12 cellular contexts compared by ENCODE assay signal in the genomic region with DNA sequence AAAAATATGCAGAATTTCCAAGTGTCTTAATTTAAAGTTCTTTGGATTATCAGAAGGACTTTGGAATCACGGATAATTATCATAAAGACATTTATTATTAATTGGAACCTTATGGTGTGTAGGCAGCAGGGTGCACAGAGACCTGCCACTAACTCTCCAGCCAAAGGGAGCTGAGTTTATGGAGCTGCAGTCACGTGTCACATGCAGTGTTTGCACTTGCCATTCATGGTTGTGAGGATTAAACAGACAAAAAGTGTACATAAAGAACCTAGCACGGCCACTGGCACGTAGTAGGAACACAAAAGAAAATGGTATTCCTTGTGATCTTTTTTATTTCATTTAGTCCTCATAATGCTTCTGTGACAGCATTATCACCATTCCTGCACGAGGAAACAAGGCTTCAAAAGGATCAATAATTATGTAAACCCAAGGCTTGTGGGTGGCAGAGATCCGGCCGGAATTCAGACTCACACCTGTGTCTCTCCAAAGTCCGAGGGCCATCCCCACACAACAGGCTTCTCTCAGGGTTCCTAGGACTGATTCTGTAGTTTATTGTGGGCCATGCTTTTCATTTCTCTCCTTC.
A peak's percentile ranks its signal among the peaks of the same experiment; 100 is the strongest.
DNase-seq lines count a peak whose midpoint lies in the region; ATAC-seq and TF ChIP-seq lines count a peak whose summit lies in the region.
"Had no signal": no experiment of that assay in that cellular context is flagged by ENCODE, and none has a peak within 500 bp of the region (broad histone marks: within the 10 kb centered on the region; RNA-seq: fewer than 3 reads in every experiment).

No MANE protein-coding gene starts in this region.

- H3K4ac ChIP-seq in neuronal stem cell (ENCODE audit: low read length), result no peak overlapping the region

- CTCF ChIA-PET in PC-3 (lab: Charles Lee), result interaction anchor here (0.6 to 1.1 kb wide), 3 partner anchors 16 to 326 kb away, joined by 3 to 4 read pairs (median 4); a partner anchor contains a TSS

- no peak overlapping the region for H2BK12ac ChIP-seq in neuronal stem cell (ENCODE audit: low read length)

- H3K4me1 ChIP-seq in Loucy (ENCODE audit: insufficient read depth, low read length, poor library complexity, severe bottlenecking) (no peaks in the 10 kb centered on the region), PC-3 (ENCODE audit: insufficient read depth, low read length) (no peaks in the 10 kb centered on the region), endodermal cell (ENCODE audit: control insufficient read depth, insufficient read depth, low read length) (peaks cover 6% of the 10 kb centered on the region), neuronal stem cell (ENCODE audit: control insufficient read depth in 2 of 2, insufficient read depth in 1 of 2, low read depth in 1 of 2, low read length in 2 of 2) (peaks cover 0 to 5% of the 10 kb centered on the region in 2 donors), spleen (no peaks in the 10 kb centered on the region)
- H3K4me1 ChIP-seq: BE2C had no signal

- H3K36me3 Mint-ChIP-seq in endodermal cell (ENCODE audit: low read depth), result no peaks in the 10 kb centered on the region
- H3K36me3 Mint-ChIP-seq: CD14-positive monocyte had no signal

- no peak for ATAC-seq in PC-3
- no peak for ATAC-seq in GM19467 (IDR thresholded peaks at IDR 0.05; ENCODE audit: unreplicated experiment)

- peak overlapping the region; percentile 42 for H3K4me3 Mint-ChIP-seq in endodermal cell
- H3K4me3 Mint-ChIP-seq: CD14-positive monocyte had no signal

- H3K14ac ChIP-seq in neuronal stem cell (ENCODE audit: low read length), result no peak overlapping the region

- no peaks in the 10 kb centered on the region for H3K36me3 ChIP-seq in Loucy (ENCODE audit: insufficient read depth, low read length)
- no peaks in the 10 kb centered on the region for H3K36me3 ChIP-seq in PC-3 (ENCODE audit: low read depth, low read length)
- H3K36me3 ChIP-seq in endodermal cell (ENCODE audit: control insufficient read depth, insufficient read depth, low read length), result no peaks in the 10 kb centered on the region
- no peaks in the 10 kb centered on the region for H3K36me3 ChIP-seq in neuronal stem cell (replicated peaks in 1 of 2; ENCODE audit: control insufficient read depth in 2 of 2, insufficient read depth in 2 of 2, low read length in 2 of 2)
- no peaks in the 10 kb centered on the region for H3K36me3 ChIP-seq in spleen
- H3K36me3 ChIP-seq: BE2C had no signal

- H3K9me3 Mint-ChIP-seq in endodermal cell, result no peaks in the 10 kb centered on the region
- H3K9me3 Mint-ChIP-seq: CD14-positive monocyte had no signal

- intact Hi-C loops in PC-3 (cut with micrococcal nuclease) (no loop called here), spleen (cut with DNase I; ENCODE audit: low total_unique reads) (no loop called here)

- no peak overlapping the region for H3K4me3 ChIP-seq in Loucy (ENCODE audit: low read length, poor library complexity, severe bottlenecking)
- H3K4me3 ChIP-seq in PC-3 (ENCODE audit: low read length), result no peak overlapping the region
- no peak overlapping the region for H3K4me3 ChIP-seq in endodermal cell (ENCODE audit: low read length)
- no peak overlapping the region for H3K4me3 ChIP-seq in neuronal stem cell (ENCODE audit: low read length in 2 of 2)
- no peak overlapping the region for H3K4me3 ChIP-seq in spleen

- peaks cover 34% of the 10 kb centered on the region for H3K4me1 Mint-ChIP-seq in endodermal cell
- H3K4me1 Mint-ChIP-seq: CD14-positive monocyte had no signal

- 83 to 88% methylated on average over 7 to 8 of the region's 8 CpGs for WGBS in endodermal cell (ENCODE audit: insufficient coverage in 1 of 2, insufficient read length in 1 of 2), 2 experiments
- no CpG with 5 or more reads among the region's 8 CpGs for WGBS in neuronal stem cell (ENCODE audit: extremely low coverage in 2 of 2, insufficient read length in 2 of 2, insufficient replicate concordance in 1 of 2), 2 donors
- WGBS in spleen, 5 donors, result 81 to 89% (median 83%) methylated on average over 8 of the region's 8 CpGs

- H3K18ac ChIP-seq in neuronal stem cell (ENCODE audit: low read length), result no peak overlapping the region

- H3K27me3 ChIP-seq in Loucy (ENCODE audit: insufficient read depth, low read length, poor library complexity, severe bottlenecking) (no peaks in the 10 kb centered on the region), PC-3 (ENCODE audit: low read length) (no peaks in the 10 kb centered on the region), endodermal cell (ENCODE audit: control insufficient read depth, insufficient read depth, low read length, poor library complexity, severe bottlenecking) (no peaks in the 10 kb centered on the region), neuronal stem cell (ENCODE audit: control insufficient read depth in 3 of 3, insufficient read depth in 3 of 3, low read depth in 1 of 3, low read length in 3 of 3) (no peaks in the 10 kb centered on the region), spleen (replicated peaks in 1 of 7) (no peaks in the 10 kb centered on the region)
- H3K27me3 ChIP-seq: BE2C had no signal

- H3K79me2 ChIP-seq in Loucy (ENCODE audit: insufficient read depth, low read length) (no peaks in the 10 kb centered on the region), PC-3 (ENCODE audit: low read length) (no peaks in the 10 kb centered on the region)

- H2AK5ac ChIP-seq in neuronal stem cell (ENCODE audit: low read depth, low read length), result no peak overlapping the region

- H3K27ac ChIP-seq in PC-3 (ENCODE audit: low read length) (no peak overlapping the region), endodermal cell (ENCODE audit: low read depth, low read length) (no peak overlapping the region), neuronal stem cell (replicated peaks; ENCODE audit: low read length) (no peak overlapping the region), spleen (no peak overlapping the region)

- no peaks in the 10 kb centered on the region for H3K9me3 ChIP-seq in Loucy (ENCODE audit: insufficient read depth, low read depth, low read length)
- H3K9me3 ChIP-seq in PC-3 (ENCODE audit: low read length), result no peaks in the 10 kb centered on the region
- H3K9me3 ChIP-seq in endodermal cell (ENCODE audit: control insufficient read depth, low read length), result no peaks in the 10 kb centered on the region
- no peaks in the 10 kb centered on the region for H3K9me3 ChIP-seq in neuronal stem cell (replicated peaks in 1 of 2; ENCODE audit: control insufficient read depth in 2 of 2, insufficient read depth in 1 of 2, low read depth in 1 of 2, low read length in 2 of 2)
- no peaks in the 10 kb centered on the region for H3K9me3 ChIP-seq in spleen
- H3K9me3 ChIP-seq: BE2C, SK-N-SH had no signal

- H3K9ac ChIP-seq in Loucy (ENCODE audit: low read depth, low read length, poor library complexity, severe bottlenecking) (no peak overlapping the region), PC-3 (ENCODE audit: low read length) (no peak overlapping the region), endodermal cell (ENCODE audit: extremely low read depth, low read length, poor library complexity, severe bottlenecking) (no peak overlapping the region), neuronal stem cell (ENCODE audit: low read depth, low read length, poor library complexity) (no peak overlapping the region)
- H3K9ac ChIP-seq: SK-N-SH had no signal

- H4K20me1 ChIP-seq in Loucy (ENCODE audit: insufficient read depth, low read length, poor library complexity, severe bottlenecking), result no peaks in the 10 kb centered on the region
- H4K20me1 ChIP-seq in PC-3 (ENCODE audit: low read length), result no peaks in the 10 kb centered on the region

- H4K91ac ChIP-seq in neuronal stem cell (ENCODE audit: low read depth, low read length, poor library complexity), result no peak overlapping the region

- H3F3A ChIP-seq in Loucy (ENCODE audit: low read depth), result no peaks in the 10 kb centered on the region
- no peaks in the 10 kb centered on the region for H3F3A ChIP-seq in PC-3 (ENCODE audit: low read length, unreplicated experiment)

- H2AFZ ChIP-seq in Loucy (ENCODE audit: low read length), result peak overlapping the region; percentile 62; the same call in 1 of the 2 replicates
- 0 out of 2 replicates have a peak overlapping the region, but pooled peaks have one; percentile 64 for H2AFZ ChIP-seq in PC-3 (ENCODE audit: low read length)
- peak overlapping the region; percentile 30 for H2AFZ ChIP-seq in neuronal stem cell (ENCODE audit: low read length)

- TF ChIP-seq CTCF in Loucy (conservative IDR thresholded peaks at IDR 0.05; ENCODE audit: low read length), result no peak
- TF ChIP-seq CTCF in PC-3 (conservative IDR thresholded peaks at IDR 0.05; ENCODE audit: low read depth, low read length), result no peak
- no peak for TF ChIP-seq CTCF in endodermal cell (conservative IDR thresholded peaks at IDR 0.05)
- TF ChIP-seq CTCF in spleen (IDR thresholded peaks at IDR 0.05 in 8 of 11, conservative IDR thresholded peaks at IDR 0.05 in 3 of 11), result no peak

- no peak overlapping the region for H2BK5ac ChIP-seq in neuronal stem cell (ENCODE audit: low read length)

- no peak for TF ChIP-seq POLR2A in spleen (IDR thresholded peaks at IDR 0.05)

- no TSS peak for BruUV-seq in PC-3 (replicated peaks; lab: Mats Ljungman, UMichigan)

- no peak overlapping the region for H3K23ac ChIP-seq in neuronal stem cell (ENCODE audit: low read depth, low read length, poor library complexity)

- DNase-seq in PC-3 (no peak), endodermal cell (no peak), neuronal stem cell (ENCODE audit: low spot score) (no peak), AG08395 (ENCODE audit: low spot score) (no peak), spleen (no peak), KBM-7 (no peak)
- DNase-seq: NCI-H2029 treated with DMSO at 0.1 percent for 48 hours had no signal

- H3K27ac Mint-ChIP-seq in endodermal cell, result peak overlapping the region; percentile 81

- H4K8ac ChIP-seq in neuronal stem cell (ENCODE audit: low read depth, low read length), result no peak overlapping the region

- H3K79me1 ChIP-seq in neuronal stem cell (ENCODE audit: low read depth, low read length), result no peaks in the 10 kb centered on the region

- H3K4me2 ChIP-seq in Loucy (ENCODE audit: low read depth, low read length, poor library complexity, severe bottlenecking) (no peak overlapping the region), PC-3 (ENCODE audit: low read length) (no peak overlapping the region), neuronal stem cell (ENCODE audit: insufficient read depth, low read length, poor library complexity, severe bottlenecking) (no peak overlapping the region)
- H3K4me2 ChIP-seq: SK-N-SH had no signal

- H3K9me2 ChIP-seq in Loucy (replicated peaks; ENCODE audit: low read depth, low read length) (no peaks in the 10 kb centered on the region), PC-3 (replicated peaks; ENCODE audit: low read length) (no peaks in the 10 kb centered on the region)
- H3K9me2 ChIP-seq: SK-N-SH had no signal

- no peak overlapping the region for H2BK15ac ChIP-seq in neuronal stem cell (ENCODE audit: low read length)

- no peak overlapping the region for H2BK120ac ChIP-seq in neuronal stem cell (ENCODE audit: low read depth, low read length)

- no peaks in the 10 kb centered on the region for H3K27me3 Mint-ChIP-seq in endodermal cell (ENCODE audit: insufficient read depth)

- in situ Hi-C loops in KBM-7 (cut with MboI; ENCODE audit: low pct_unique_long_range_greater_than_20kb, low sequenced_read_pairs), result no loop called here

- POLR2A ChIA-PET in PC-3 (lab: Charles Lee; ENCODE audit: unreplicated experiment), result no interaction called here
